Comparison of ENCODE assay signal across 1 cellular context in genomic region chr17:38469875-38470274, GRCh38.
TF ChIP-seq lines count a peak whose summit lies in the region.

No MANE protein-coding gene starts in this region.

TF ChIP-seq in K562, 482 proteins besides CTCF, POLR2A, EP300 and RAD21 (continued from another document):
- TF ChIP-seq E2F6 (IDR thresholded peaks at IDR 0.05; ENCODE audit: borderline replicate concordance in 1 of 2, extremely low read depth in 1 of 2, insufficient read depth in 1 of 2, insufficient read length in 1 of 2, low read depth in 1 of 2, low read length in 1 of 2, poor library complexity in 1 of 2, severe bottlenecking in 1 of 2) (peak; percentile 58 to 80), PCBP2 (IDR thresholded peaks at IDR 0.05; ENCODE audit: low read depth, low read length, poor library complexity, severe bottlenecking) (no peak), L3MBTL2 (IDR thresholded peaks at IDR 0.05) (peak; percentile 93), CEBPG (CRISPR knock-in tag; IDR thresholded peaks at IDR 0.05) (no peak), CEBPG (tag; conservative IDR thresholded peaks at IDR 0.05 in 1 of 2, IDR thresholded peaks at IDR 0.05 in 1 of 2) (no peak), MYBL2 (IDR thresholded peaks at IDR 0.05; ENCODE audit: low read depth) (no peak), MYBL2 (CRISPR knock-in tag; IDR thresholded peaks at IDR 0.05; ENCODE audit: borderline replicate concordance) (no peak), ZBED1 (IDR thresholded peaks at IDR 0.05) (no peak), ATF3 (IDR thresholded peaks at IDR 0.05) (peak; percentile 72), ATF3 (CRISPR knock-in tag; conservative IDR thresholded peaks at IDR 0.05) (no peak), BRF2 (IDR thresholded peaks at IDR 0.05; ENCODE audit: borderline replicate concordance, insufficient read depth, insufficient read length) (no peak), CC2D1A (IDR thresholded peaks at IDR 0.05) (no peak), USF2 (CRISPR knock-in tag; IDR thresholded peaks at IDR 0.05) (peak; percentile 46; the same call in 1 of the 2 replicates), RBM39 (optimal IDR thresholded peaks at IDR 0.05; ENCODE audit: low read depth, low read length) (no peak), WHSC1 (IDR thresholded peaks at IDR 0.05; ENCODE audit: low read length) (no peak), ZNF318 (IDR thresholded peaks at IDR 0.05; ENCODE audit: borderline replicate concordance in 1 of 2, low read depth in 1 of 2) (no peak), ETS2 (tag; IDR thresholded peaks at IDR 0.05; ENCODE audit: borderline replicate concordance, poor library complexity, severe bottlenecking) (no peak), TAL1 (IDR thresholded peaks at IDR 0.05) (no peak), TEAD4 (IDR thresholded peaks at IDR 0.05; ENCODE audit: low read length) (no peak), TEAD4 (CRISPR knock-in tag; IDR thresholded peaks at IDR 0.05; ENCODE audit: borderline replicate concordance) (no peak), GABPA (tag; conservative IDR thresholded peaks at IDR 0.05; ENCODE audit: low read depth) (no peak), SMAD4 (CRISPR knock-in tag; conservative IDR thresholded peaks at IDR 0.05) (0 out of 2 replicates have a peak, but pooled peaks have one; percentile 22), POLR2G (IDR thresholded peaks at IDR 0.05; ENCODE audit: low read depth, low read length) (no peak), HMG20B (CRISPR knock-in tag; IDR thresholded peaks at IDR 0.05) (no peak), ZNF655 (CRISPR knock-in tag; IDR thresholded peaks at IDR 0.05) (no peak), ZNF778 (CRISPR knock-in tag; IDR thresholded peaks at IDR 0.05) (no peak), PKNOX1 (IDR thresholded peaks at IDR 0.05) (peak; percentile 67), HMG20A (CRISPR knock-in tag; conservative IDR thresholded peaks at IDR 0.05) (no peak), HMGN3 (IDR thresholded peaks at IDR 0.05; ENCODE audit: borderline replicate concordance, extremely low read depth, insufficient read length, low read depth, low read length) (no peak)
